ENCODE assay signal across 33 cellular contexts in genomic region chr22:19393704-19394103, GRCh38.
"Had no signal": no experiment of that assay in that cellular context is flagged by ENCODE, and none has a peak within 500 bp of the region (broad histone marks: within the 10 kb centered on the region; RNA-seq: fewer than 3 reads in every experiment).

No MANE protein-coding gene starts in this region.

- FAIRE-seq: astrocyte, bronchial epithelial cell, RCC 7860 had no signal

- H3K4me2 ChIP-seq: PC-9 had no signal

- H3K4me1 Mint-ChIP-seq: activated B cell treated with CpG ODN at 0.5 μM for 24 hours, T-cell had no signal

- ATAC-seq: activated naive CD4-positive, alpha-beta T cell treated with anti-CD3 and anti-CD28 coated beads, Interleukin-2, amount 50 U/mL, for 72 hours; activated T-cell treated with anti-CD3 and anti-CD28 coated beads, Interleukin-2, amount 50 U/mL, for 72 hours; body of pancreas; Right ventricle myocardium inferior; SK-N-SH treated with all-trans-retinoic acid at 6 μM for 48 hours; T-cell had no signal

- H3K9me3 ChIP-seq: adrenal gland, body of pancreas had no signal

- H3K27ac ChIP-seq: adrenal gland, body of pancreas, PC-9, RWPE1, VCaP had no signal

- H3K9me3 Mint-ChIP-seq: activated B cell treated with CpG ODN at 0.5 μM for 24 hours; activated CD4-positive, alpha-beta memory T cell treated with anti-CD3 and anti-CD28 coated beads for 36 hours; activated naive CD4-positive, alpha-beta T cell treated with anti-CD3 and anti-CD28 coated beads for 36 hours; activated naive CD4-positive, alpha-beta T cell treated with anti-CD3 and anti-CD28 coated beads, Interleukin-2, amount 50 U/mL, for 72 hours; activated T-cell treated with anti-CD3 and anti-CD28 coated beads, Interleukin-2, amount 50 U/mL, for 72 hours; activated T-helper 2 cell treated with anti-CD3 and anti-CD28 coated beads, Interferon-gamma antibody, Interleukin-2, Interleukin-4, amounts not matched to agents 10 μg/mL and 5 μg/mL and 100 μg/mL, durations not matched to agents 14 hours and 24 hours and 36 hours; T-cell had no signal

- H3K4me3 Mint-ChIP-seq: activated B cell treated with CpG ODN at 0.5 μM for 24 hours; activated CD4-positive, alpha-beta memory T cell treated with anti-CD3 and anti-CD28 coated beads for 36 hours; activated naive CD4-positive, alpha-beta T cell treated with anti-CD3 and anti-CD28 coated beads for 36 hours; activated T-cell treated with anti-CD3 and anti-CD28 coated beads, Interleukin-2, amount 50 U/mL, for 72 hours; T-cell had no signal

- H3K27me3 Mint-ChIP-seq: activated B cell treated with CpG ODN at 0.5 μM for 24 hours; activated CD4-positive, alpha-beta memory T cell treated with anti-CD3 and anti-CD28 coated beads for 36 hours; T-cell had no signal

- H3K4me3 ChIP-seq: adrenal gland, body of pancreas, PC-9 had no signal

- DNase-seq: activated B cell treated with CpG ODN at 0.5 μM for 24 hours; activated CD4-positive, alpha-beta memory T cell treated with anti-CD3 and anti-CD28 coated beads for 36 hours; activated CD4-positive, alpha-beta T cell treated with anti-CD3 and anti-CD28 coated beads for 4 hours; activated CD4-positive, alpha-beta T cell treated with anti-CD3 and anti-CD28 coated beads, Interleukin-2, amount 50 U/mL, for 1 hour; activated CD4-positive, CD25-positive, alpha-beta regulatory T cell treated with anti-CD3 and anti-CD28 coated beads, Interleukin-2, amount 50 U/mL, for 72 hours; activated gamma-delta T cell treated with Interleukin-2 at 50 U/mL for 16 hours; activated naive CD4-positive, alpha-beta T cell treated with anti-CD3 and anti-CD28 coated beads for 36 hours; activated T-cell treated with anti-CD3 and anti-CD28 coated beads, Interleukin-2, amount 50 U/mL, for 1 hour; activated T-cell treated with anti-CD3 and anti-CD28 coated beads, Interleukin-2, amount 50 U/mL, for 72 hours; body of pancreas; central memory CD4-positive, alpha-beta T cell; Karpas-422; KBM-7; NCI-H1105; NCI-H1417 treated with DMSO at 0.1 percent for 48 hours; NCI-H187 treated with DMSO at 0.1 percent for 48 hours; NCI-H2081; NCI-H524; PC-9; SIG-M5; T-cell; T-helper 2 cell; T-helper 9 cell had no signal

- H3K4me1 ChIP-seq: adrenal gland, body of pancreas had no signal

- H2AFZ ChIP-seq: PC-9 had no signal

- H3K27me3 ChIP-seq: adrenal gland, body of pancreas had no signal

- H3K27ac Mint-ChIP-seq: activated B cell treated with CpG ODN at 0.5 μM for 24 hours; activated CD4-positive, alpha-beta memory T cell treated with anti-CD3 and anti-CD28 coated beads for 36 hours; activated naive CD4-positive, alpha-beta T cell treated with anti-CD3 and anti-CD28 coated beads for 36 hours; activated naive CD4-positive, alpha-beta T cell treated with anti-CD3 and anti-CD28 coated beads, Interleukin-2, amount 50 U/mL, for 72 hours; activated T-cell treated with anti-CD3 and anti-CD28 coated beads, Interleukin-2, amount 50 U/mL, for 72 hours; activated T-helper 2 cell treated with anti-CD3 and anti-CD28 coated beads, Interferon-gamma antibody, Interleukin-2, Interleukin-4, amounts not matched to agents 10 μg/mL and 5 μg/mL and 100 μg/mL, durations not matched to agents 14 hours and 24 hours and 36 hours; T-cell had no signal
